Comparison of ENCODE assay signal across 22 cellular contexts in genomic region chr4:8132400-8132799, GRCh38.
"Had no signal": no experiment of that assay in that cellular context is flagged by ENCODE, and none has a peak within 500 bp of the region (broad histone marks: within the 10 kb centered on the region; RNA-seq: fewer than 3 reads in every experiment).

No MANE protein-coding gene starts in this region.

- H3K27me3 ChIP-seq: esophagus squamous epithelium, pancreas, sigmoid colon, testis, tibial artery had no signal

- ATAC-seq: effector memory CD8-positive, alpha-beta T cell; left colon; lower lobe of right lung; naive thymus-derived CD8-positive, alpha-beta T cell; pancreas; stimulated activated memory B cell treated with anti-CD40 and anti-IgM and Interleukin-4, amounts not matched to agents 10 μg/mL and 1 μg/mL and 100 μg/mL, for 72 hours; stimulated activated naive CD8-positive, alpha-beta T cell treated with anti-CD3 and anti-CD28 coated beads, Interleukin-15, Interleukin-2, amounts not matched to agents 100 U/mL and 50 U/mL, for 24 hours had no signal

- H3K4me3 ChIP-seq: esophagus squamous epithelium, left ventricle myocardium inferior, lower lobe of right lung, pancreas, sigmoid colon, testis, tibial artery had no signal

- H3K27ac ChIP-seq: esophagus squamous epithelium, left ventricle myocardium inferior, lower lobe of right lung, neutrophil, pancreas, sigmoid colon, testis, tibial artery had no signal

- H3K36me3 ChIP-seq: left ventricle myocardium inferior, lower lobe of right lung, neutrophil, pancreas, sigmoid colon, tibial artery had no signal

- H3K9me3 ChIP-seq: esophagus squamous epithelium, left ventricle myocardium inferior, lower lobe of right lung, neutrophil, pancreas, sigmoid colon, testis, tibial artery had no signal

- H3K4me1 ChIP-seq: esophagus squamous epithelium, lower lobe of right lung, pancreas, sigmoid colon, testis, tibial artery had no signal

- DNase-seq: cortex of kidney; effector memory CD8-positive, alpha-beta T cell; erythroblast; esophagus squamous epithelium; hypothalamus; immature natural killer cell; islet precursor cell; kidney glomerular epithelial cell; left colon; left ventricle myocardium inferior; lower lobe of right lung; naive thymus-derived CD8-positive, alpha-beta T cell; nephron progenitor cell; sigmoid colon; stimulated activated CD4-positive, alpha-beta T cell treated with anti-CD3 and anti-CD28 coated beads, Interleukin-4, amount 100 ng/mL, for 4 hours; stimulated activated naive CD8-positive, alpha-beta T cell treated with anti-CD3 and anti-CD28 coated beads, Interleukin-15, Interleukin-2, amounts not matched to agents 100 U/mL and 50 U/mL, for 24 hours; substantia nigra; tibial artery had no signal
